In the genomic region with DNA sequence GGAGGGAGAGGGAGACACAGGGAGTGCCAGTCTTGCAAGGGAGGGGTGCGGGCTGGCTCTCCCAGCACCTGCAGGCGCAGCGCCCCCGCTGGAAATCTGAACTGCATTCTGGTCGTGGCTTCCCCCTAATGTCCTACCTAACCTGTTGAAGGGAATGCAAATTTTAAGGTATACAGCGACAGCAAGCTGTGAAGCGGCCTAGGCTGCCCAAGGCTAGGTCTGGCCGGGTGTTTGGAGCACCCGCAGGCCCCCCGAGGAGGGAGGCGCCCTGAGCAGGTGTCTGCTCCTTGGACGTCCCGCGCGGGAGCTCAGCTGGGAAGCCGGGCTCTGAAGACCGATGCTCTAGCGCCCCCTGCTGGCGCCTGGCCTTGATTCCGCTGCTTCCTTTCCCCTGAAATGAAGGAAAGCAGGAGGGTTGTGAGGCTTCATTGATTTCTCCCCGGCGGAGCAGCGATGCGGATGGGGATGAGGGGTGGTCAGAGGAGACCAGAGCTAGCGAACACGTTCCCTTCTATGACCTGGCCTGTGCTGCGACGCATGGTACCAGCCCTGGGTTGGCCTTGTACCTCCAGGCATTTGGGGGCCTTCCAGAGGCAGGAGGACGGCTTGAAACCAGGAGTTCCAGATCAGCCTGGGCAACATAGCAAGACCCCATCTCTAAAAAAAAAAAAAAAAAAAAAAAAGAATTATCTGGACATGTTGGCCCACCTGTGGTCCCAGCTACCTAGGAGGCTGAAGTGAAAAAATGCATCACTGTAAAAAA, we compare ENCODE assay signal across 8 cellular contexts.
A peak's percentile ranks its signal among the peaks of the same experiment; 100 is the strongest.
DNase-seq lines count a peak whose midpoint lies in the region; ATAC-seq and TF ChIP-seq lines count a peak whose summit lies in the region.

No MANE protein-coding gene starts in this region.

- DNase-seq in AG04449 (ENCODE audit: low read depth, low spot score), result no peak
- DNase-seq in NCI-H1694 treated with DMSO at 0.1 percent for 48 hours (lab: John Stamatoyannopoulos, UW), result peak; percentile 84
- peak; percentile 67 for DNase-seq in UCSD-AML1 (lab: John Stamatoyannopoulos, UW; ENCODE audit: unreplicated experiment)
- peak; percentile 66 for DNase-seq in cardiac fibroblast (ENCODE audit: low read depth in 2 of 2)
- DNase-seq in islet precursor cell, result peak; percentile 93
- DNase-seq in stimulated activated CD4-positive, alpha-beta T cell treated with anti-CD3 and anti-CD28 coated beads, Interleukin-12 subunit alpha, Interleukin-12 subunit beta, amount 100 ng/mL, for 48 hours (ENCODE audit: low read depth in 2 of 3, low spot score in 1 of 3), result peak; percentile 32 to 55 (median 54)

- ATAC-seq in GM18907 (IDR thresholded peaks at IDR 0.05; ENCODE audit: unreplicated experiment), result peak; percentile 61
- ATAC-seq in HG02763 (IDR thresholded peaks at IDR 0.05; ENCODE audit: unreplicated experiment), result no peak

- H3K4me3 ChIP-seq in AG04449 (ENCODE audit: low read depth, low read length) (no peak overlapping the region), cardiac fibroblast (replicated peaks in 1 of 2; ENCODE audit: low read depth in 2 of 2, low read length in 2 of 2) (no peak overlapping the region)

- POLR2A ChIA-PET in AG04449 (lab: Yijun Ruan, JAX), result no interaction called here

- CTCF ChIA-PET in AG04449 (lab: Yijun Ruan, JAX), result interaction anchor here (0.5 to 10.3 kb wide), 19 partner anchors 11 to 911 kb away, joined by 3 to 185 read pairs (median 5); no protein-coding TSS in a partner anchor

- TF ChIP-seq CTCF in AG04449 (IDR thresholded peaks at IDR 0.05; ENCODE audit: insufficient read depth, low read length, missing control alignments) (peak; percentile 90), cardiac fibroblast (IDR thresholded peaks at IDR 0.05; ENCODE audit: low read depth, low read length) (peak; percentile 86)
